Comparison of ENCODE assay signal across 18 cellular contexts in the genomic region with DNA sequence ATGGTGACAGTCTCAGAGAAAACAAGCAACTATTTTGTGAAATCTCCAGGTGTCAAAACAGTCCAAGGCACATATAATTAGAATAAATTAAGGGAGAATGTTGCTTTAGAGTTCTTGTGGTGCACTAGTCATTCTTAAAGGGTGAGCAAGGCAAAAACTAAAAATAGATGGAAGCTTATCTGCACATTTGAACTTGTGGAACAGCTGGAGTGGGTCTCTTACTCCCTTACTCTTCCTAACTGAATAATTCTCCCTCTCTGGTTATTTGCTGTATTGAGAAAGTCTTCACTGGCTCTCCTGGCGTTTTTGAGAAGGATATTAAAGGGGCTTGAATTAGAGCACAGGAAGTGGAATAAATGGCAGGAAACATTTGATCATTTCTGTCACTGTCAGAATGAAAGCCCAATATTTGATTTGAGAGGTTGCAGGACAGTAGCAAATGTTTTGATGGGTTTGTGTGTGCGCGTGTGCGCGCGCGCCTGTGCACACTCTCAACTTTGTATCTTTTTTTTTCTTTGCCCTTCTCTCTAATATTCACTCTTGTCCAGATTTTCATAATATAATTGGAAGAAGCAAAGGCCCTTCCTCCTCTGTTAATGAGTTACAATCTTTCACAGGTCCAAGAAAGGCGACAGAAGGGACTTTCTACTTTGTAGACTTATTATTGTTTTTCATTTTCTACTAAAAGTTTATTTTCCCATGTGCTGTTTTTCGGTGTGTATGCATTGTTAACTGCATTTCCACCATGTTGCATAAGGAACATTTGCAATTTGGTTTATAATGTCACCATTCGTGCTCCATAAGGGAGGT. TPM values are rescaled to one million over a fixed set of nuclear protein-coding genes. Genes with fewer than 3 reads are reported as not detected.
A peak's percentile ranks its signal among the peaks of the same experiment; 100 is the strongest.
DNase-seq lines count a peak whose midpoint lies in the region; TF ChIP-seq lines count a peak whose summit lies in the region.
"Had no signal": no experiment of that assay in that cellular context is flagged by ENCODE, and none has a peak within 500 bp of the region (broad histone marks: within the 10 kb centered on the region; RNA-seq: fewer than 3 reads in every experiment).

No MANE protein-coding gene starts in this region.

- peak; percentile 66 for DNase-seq in EH (ENCODE audit: low read depth)
- DNase-seq in OCI-LY7 (ENCODE audit: low spot score), result no peak
- peak; percentile 46 for DNase-seq in fibroblast of pulmonary artery (ENCODE audit: low read depth)
- DNase-seq in progenitor cell of endocrine pancreas (ENCODE audit: low spot score, unreplicated experiment), result no peak
- no peak for DNase-seq in WERI-Rb-1
- no peak for DNase-seq in SHP77 (lab: John Stamatoyannopoulos, UW)
- DNase-seq in T-helper 9 cell, result no peak
- DNase-seq: activated CD4-positive, alpha-beta memory T cell treated with anti-CD3 and anti-CD28 coated beads, Interleukin-2, amount 10 ng/mL, durations not matched to agents 7 days and 5 days; activated gamma-delta T cell; COR-L47; H9; KBM-7; left cardiac atrium; NCI-H1436 treated with DMSO at 0.1 percent for 48 hours; nephron progenitor cell; right lobe of liver; stimulated activated naive CD4-positive, alpha-beta T cell treated with Interleukin-2 at 50 U/mL for 16 hours had no signal

- no peaks in the 10 kb centered on the region for H3K9me2 ChIP-seq in OCI-LY7 (ENCODE audit: insufficient read depth, low read length)

- intact Hi-C loops in OCI-LY7 (cut with micrococcal nuclease; ENCODE audit: unreplicated experiment), result no loop called here

- no peaks in the 10 kb centered on the region for H3K9me3 ChIP-seq in OCI-LY7 (ENCODE audit: low read length)
- no peaks in the 10 kb centered on the region for H3K9me3 ChIP-seq in WERI-Rb-1 (ENCODE audit: severe bottlenecking)
- H3K9me3 ChIP-seq: right lobe of liver had no signal

- no TSS peak for BruUV-seq in OCI-LY7 (replicated peaks; lab: Mats Ljungman, UMichigan)

- H3K4me3 Mint-ChIP-seq in progenitor cell of endocrine pancreas (ENCODE audit: low read depth), result no peak overlapping the region
- H3K4me3 Mint-ChIP-seq: activated CD4-positive, alpha-beta memory T cell treated with anti-CD3 and anti-CD28 coated beads, Interleukin-2, amount 10 ng/mL, durations not matched to agents 7 days and 5 days; H9; nephron progenitor cell; T-helper 2 cell treated with Interferon-gamma antibody and Interleukin-4, amounts not matched to agents 5 μg/mL and 100 μg/mL, for 36 hours had no signal

- no peak overlapping the region for H3K4me3 ChIP-seq in OCI-LY7 (ENCODE audit: low read depth, low read length, poor library complexity, severe bottlenecking)
- H3K4me3 ChIP-seq in fibroblast of pulmonary artery (replicated peaks; ENCODE audit: low read depth, low read length), result no peak overlapping the region
- no peak overlapping the region for H3K4me3 ChIP-seq in WERI-Rb-1 (ENCODE audit: low read depth, low read length)
- H3K4me3 ChIP-seq: right lobe of liver had no signal

- CTCF ChIA-PET in OCI-LY7 (lab: Charles Lee; ENCODE audit: unreplicated experiment), result no interaction called here

- no peak overlapping the region for H2AFZ ChIP-seq in OCI-LY7 (ENCODE audit: low read length)

- peaks cover 99% of the 10 kb centered on the region for H3K79me2 ChIP-seq in OCI-LY7 (ENCODE audit: insufficient read depth, low read depth, low read length)

- peak overlapping the region; percentile 46 for H3K27ac Mint-ChIP-seq in progenitor cell of endocrine pancreas
- H3K27ac Mint-ChIP-seq: activated CD4-positive, alpha-beta memory T cell treated with anti-CD3 and anti-CD28 coated beads, Interleukin-2, amount 10 ng/mL, durations not matched to agents 7 days and 5 days; H9; T-helper 2 cell treated with Interferon-gamma antibody and Interleukin-4, amounts not matched to agents 5 μg/mL and 100 μg/mL, for 36 hours had no signal

- TF ChIP-seq CTCF in OCI-LY7 (conservative IDR thresholded peaks at IDR 0.05; ENCODE audit: low read length) (no peak), fibroblast of pulmonary artery (IDR thresholded peaks at IDR 0.05; ENCODE audit: low read length, missing control alignments) (no peak), progenitor cell of endocrine pancreas (IDR thresholded peaks at IDR 0.05; ENCODE audit: unreplicated experiment) (no peak), WERI-Rb-1 (IDR thresholded peaks at IDR 0.05; ENCODE audit: low read depth, low read length) (no peak)

- peaks cover 66% of the 10 kb centered on the region for H4K20me1 ChIP-seq in OCI-LY7 (ENCODE audit: insufficient read depth, low read length)

- H3K36me3 ChIP-seq in OCI-LY7 (ENCODE audit: insufficient read depth, low read length) (peaks cover 11% of the 10 kb centered on the region; the same call in 1 of the 2 replicates), WERI-Rb-1 (peaks cover 3% of the 10 kb centered on the region; the same call in 1 of the 2 replicates)
- H3K36me3 ChIP-seq: right lobe of liver had no signal

- peaks cover 26% of the 10 kb centered on the region for H3K4me1 Mint-ChIP-seq in progenitor cell of endocrine pancreas (ENCODE audit: low read depth)

- peaks cover 3% of the 10 kb centered on the region for H3K36me3 Mint-ChIP-seq in progenitor cell of endocrine pancreas (ENCODE audit: insufficient read depth)

- H3K27me3 Mint-ChIP-seq in progenitor cell of endocrine pancreas, result no peaks in the 10 kb centered on the region
- H3K27me3 Mint-ChIP-seq: activated CD4-positive, alpha-beta memory T cell treated with anti-CD3 and anti-CD28 coated beads, Interleukin-2, amount 10 ng/mL, durations not matched to agents 7 days and 5 days had no signal

- H3K27me3 ChIP-seq in WERI-Rb-1 (ENCODE audit: insufficient read depth, low read depth, severe bottlenecking), result no peaks in the 10 kb centered on the region
- H3K27me3 ChIP-seq: right lobe of liver had no signal

- H3K4me2 ChIP-seq in OCI-LY7 (ENCODE audit: low read length), result peak overlapping the region; percentile 17; the same call in 1 of the 2 replicates

- peaks cover 4% of the 10 kb centered on the region for H3K9me3 Mint-ChIP-seq in progenitor cell of endocrine pancreas (ENCODE audit: low read depth)
- H3K9me3 Mint-ChIP-seq: activated CD4-positive, alpha-beta memory T cell treated with anti-CD3 and anti-CD28 coated beads, Interleukin-2, amount 10 ng/mL, durations not matched to agents 7 days and 5 days; H9; T-helper 2 cell treated with Interferon-gamma antibody and Interleukin-4, amounts not matched to agents 5 μg/mL and 100 μg/mL, for 36 hours had no signal

- H3K4me1 ChIP-seq in OCI-LY7 (ENCODE audit: insufficient read depth, low read length, poor library complexity, severe bottlenecking), result peaks cover 61% of the 10 kb centered on the region

- POLR2A ChIA-PET in OCI-LY7 (lab: Charles Lee), result interaction anchor here (0.8 to 1.0 kb wide), 2 partner anchors 97 to 105 kb away, joined by 3 read pairs; no protein-coding TSS in a partner anchor

- H3K27ac ChIP-seq in OCI-LY7 (ENCODE audit: low read depth, low read length, poor library complexity, severe bottlenecking) (no peak overlapping the region), WERI-Rb-1 (no peak overlapping the region)
- H3K27ac ChIP-seq: right lobe of liver had no signal

RNA-seq across cellular contexts. Expression of a gene that starts 40.9 kb away (rescaled TPM):
- 124 and 140 TPM in 2 replicates for total RNA-seq in OCI-LY7 (2014; rRNA removed; shearing (Covaris generic))
- 250 and 261 TPM in 2 replicates for total RNA-seq in OCI-LY7 (2022)
- total RNA-seq in progenitor cell of endocrine pancreas, result 114 and 119 TPM in 2 replicates

Comparison
In these comparisons a context has a peak if more than half of its experiments do, and no peak if none do; other contexts are left out.
1. DNase-seq: peak in EH (single experiment) and fibroblast of pulmonary artery (single experiment); none in OCI-LY7 (single experiment), progenitor cell of endocrine pancreas (single experiment), WERI-Rb-1 (single experiment), SHP77 (0 of 2) and T-helper 9 cell (single experiment).